In the genomic region with DNA sequence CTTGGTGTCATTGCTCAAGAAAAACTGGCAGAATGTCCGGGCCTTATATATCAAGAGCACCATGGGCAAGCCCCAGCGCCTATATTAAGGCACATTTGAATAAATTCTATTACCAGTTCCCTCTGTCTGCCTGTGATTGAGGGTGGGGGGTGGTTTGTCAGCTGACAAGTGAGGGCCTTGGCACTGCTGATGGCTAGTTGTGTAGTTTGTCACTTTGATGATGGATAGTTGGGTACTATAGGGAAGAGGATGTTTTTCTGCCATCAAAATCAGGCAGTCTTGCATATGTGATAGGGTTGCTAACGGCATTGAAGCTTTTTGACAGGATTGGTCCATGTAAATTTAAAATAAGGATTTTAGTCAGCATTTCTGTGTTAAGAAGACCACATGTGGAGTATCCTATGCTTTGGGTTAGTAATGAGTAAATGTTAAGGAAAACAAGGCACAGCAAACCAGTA, we compare ENCODE assay signal across 8 cellular contexts. TPM values are rescaled to one million over a fixed set of nuclear protein-coding genes. Genes with fewer than 3 reads are reported as not detected.
DNase-seq lines count a peak whose midpoint lies in the region; ATAC-seq and TF ChIP-seq lines count a peak whose summit lies in the region.

No MANE protein-coding gene starts in this region.

- H3K4me3 Mint-ChIP-seq in immature natural killer cell = peak overlapping the region; percentile 94 to 99 (median 98)

- TF ChIP-seq POLR2A in HCT116 (IDR thresholded peaks at IDR 0.05; ENCODE audit: borderline replicate concordance, extremely low read depth, insufficient read depth, insufficient read length) = no peak

- H3K79me2 ChIP-seq in ACC112 (ENCODE audit: control insufficient read depth, insufficient read depth, low read length, unreplicated experiment) (peaks cover 40% of the 10 kb centered on the region), HCT116 (ENCODE audit: insufficient read depth, low read length) (peaks cover 42% of the 10 kb centered on the region)

- peaks cover 20% of the 10 kb centered on the region for H3K4me1 ChIP-seq in ACC112 (ENCODE audit: control insufficient read depth, insufficient read depth, low read length, unreplicated experiment)
- H3K4me1 ChIP-seq in HCT116 (ENCODE audit: control insufficient read depth in 1 of 2, insufficient read depth in 2 of 2, low read length in 2 of 2) = peaks cover 13 to 32% of the 10 kb centered on the region in 2 experiments; a peak in 3 of 4 replicates

- peak overlapping the region; percentile 99 for H3K4me3 ChIP-seq in ACC112 (ENCODE audit: low read depth, low read length)
- H3K4me3 ChIP-seq in HCT116 (replicated peaks in 1 of 2; ENCODE audit: low read depth in 1 of 2, low read length in 2 of 2) = peak overlapping the region; percentile 0; a peak in 2 of 4 replicates

- CTCF ChIA-PET in HCT116 (lab: Charles Lee) = interaction anchor here (0.6 to 1.5 kb wide), 2 partner anchors 129 to 266 kb away, joined by 3 read pairs; no protein-coding TSS in a partner anchor

- H3K36me3 ChIP-seq in ACC112 (ENCODE audit: insufficient read depth, low read length) (peaks cover 35% of the 10 kb centered on the region), HCT116 (ENCODE audit: control insufficient read depth in 1 of 2, insufficient read depth in 2 of 2, low read length in 2 of 2) (peaks cover 17 to 40% of the 10 kb centered on the region in 2 experiments; a peak in 3 of 4 replicates)

- RAD21 ChIA-PET in HCT116 (lab: Charles Lee; ENCODE audit: low non-redundant PET in 1 of 2, low total read pairs in 2 of 2, uncharacterized antibody in 2 of 2, unreplicated experiment in 2 of 2) = no interaction called here

- no peak for TF ChIP-seq CTCF in HCT116 (IDR thresholded peaks at IDR 0.05 in 2 of 3, conservative IDR thresholded peaks at IDR 0.05 in 1 of 3; ENCODE audit: borderline replicate concordance in 1 of 3, insufficient read depth in 1 of 3, low read depth in 2 of 3, low read length in 2 of 3)

- H4K20me1 ChIP-seq in HCT116 (ENCODE audit: insufficient read depth) = peaks cover 36% of the 10 kb centered on the region; the same call in 1 of the 2 replicates

- H3K27ac Mint-ChIP-seq in activated naive CD4-positive, alpha-beta T cell treated with anti-CD3 and anti-CD28 coated beads, Interleukin-2, amount 50 U/mL, for 72 hours = peak overlapping the region; percentile 96 to 98
- peak overlapping the region; percentile 31 to 96 (median 88) for H3K27ac Mint-ChIP-seq in immature natural killer cell

- ATAC-seq in HCT116 (no peak), HG02885 (IDR thresholded peaks at IDR 0.05; ENCODE audit: poor library complexity, unreplicated experiment) (no peak), HG03469 (IDR thresholded peaks at IDR 0.05; ENCODE audit: unreplicated experiment) (no peak), GM21529 (IDR thresholded peaks at IDR 0.05; ENCODE audit: unreplicated experiment) (no peak)
- ATAC-seq in activated naive CD4-positive, alpha-beta T cell treated with anti-CD3 and anti-CD28 coated beads, Interleukin-2, amount 50 U/mL, for 72 hours = no peak

- H3K27me3 ChIP-seq in ACC112 (ENCODE audit: insufficient read depth, low read length) = no peaks in the 10 kb centered on the region
- H3K27me3 ChIP-seq in HCT116 (ENCODE audit: insufficient read depth, low read length) = no peaks in the 10 kb centered on the region

- no peak for TF ChIP-seq RAD21 in HCT116 (IDR thresholded peaks at IDR 0.05; ENCODE audit: low read depth)

- H3K9me2 ChIP-seq in HCT116 (ENCODE audit: insufficient read depth) = no peaks in the 10 kb centered on the region

- peak overlapping the region; percentile 88 for H3K4me2 ChIP-seq in HCT116 (ENCODE audit: low read length)

- POLR2A ChIA-PET in HCT116 (lab: Charles Lee) = interaction anchor here (0.7 to 4.1 kb wide), 7 partner anchors 10 to 173 kb away, joined by 3 to 48 read pairs (median 4); partner anchors contain the start of genes DEF6 and TEAD3

- peak overlapping the region; percentile 99 for H3K9ac ChIP-seq in HCT116 (ENCODE audit: low read length)

- DNase-seq in HCT116 (ENCODE audit: low read depth, low spot score) (no peak), immature natural killer cell (no peak), SW 1271 (lab: John Stamatoyannopoulos, UW) (no peak)
- DNase-seq in activated naive CD4-positive, alpha-beta T cell treated with anti-CD3 and anti-CD28 coated beads, Interleukin-2, amount 50 U/mL, for 72 hours (ENCODE audit: low spot score in 2 of 2) = no peak

- no peaks in the 10 kb centered on the region for H3K9me3 Mint-ChIP-seq in activated naive CD4-positive, alpha-beta T cell treated with anti-CD3 and anti-CD28 coated beads, Interleukin-2, amount 50 U/mL, for 72 hours
- H3K9me3 Mint-ChIP-seq in immature natural killer cell = no peaks in the 10 kb centered on the region

- BruUV-seq in HCT116 (replicated peaks; lab: Mats Ljungman, UMichigan) = no TSS peak

- intact Hi-C loops in HCT116 (cut with micrococcal nuclease) = no loop called here

- H2AFZ ChIP-seq in ACC112 (ENCODE audit: low read length, unreplicated experiment) (no peak overlapping the region), HCT116 (ENCODE audit: low read depth, low read length, poor library complexity, severe bottlenecking) (no peak overlapping the region)

- peak overlapping the region; percentile 47 for H3K27ac ChIP-seq in ACC112 (ENCODE audit: low read depth, low read length)
- H3K27ac ChIP-seq in HCT116 (ENCODE audit: low read depth, low read length) = peak overlapping the region; percentile 82

- peaks cover 37 to 39% of the 10 kb centered on the region in 2 donors for H3K36me3 Mint-ChIP-seq in activated naive CD4-positive, alpha-beta T cell treated with anti-CD3 and anti-CD28 coated beads, Interleukin-2, amount 50 U/mL, for 72 hours
- H3K36me3 Mint-ChIP-seq in immature natural killer cell = peaks cover 9 to 20% (median 11%) of the 10 kb centered on the region in 3 donors

- no peaks in the 10 kb centered on the region for H3K9me3 ChIP-seq in HCT116 (ENCODE audit: control insufficient read depth in 1 of 2, insufficient read depth in 1 of 2, low read depth in 1 of 2, low read length in 2 of 2)

- H3K4me1 Mint-ChIP-seq in immature natural killer cell = peaks cover 39 to 41% of the 10 kb centered on the region in 2 donors

- peaks cover 5 to 15% (median 9%) of the 10 kb centered on the region in 3 donors for H3K27me3 Mint-ChIP-seq in immature natural killer cell (ENCODE audit: low read depth in 3 of 3)

TF ChIP-seq in HCT116, 20 proteins besides CTCF, POLR2A, EP300 and RAD21:
- TF ChIP-seq EZH2phosphoT487 (IDR thresholded peaks at IDR 0.05; ENCODE audit: borderline replicate concordance) (no peak), ELF1 (IDR thresholded peaks at IDR 0.05; ENCODE audit: borderline replicate concordance, low read depth) (no peak), POLR2AphosphoS5 (IDR thresholded peaks at IDR 0.05; ENCODE audit: low read depth, low read length) (peak; percentile 36; the same call in 1 of the 2 replicates), TCF7L2 (IDR thresholded peaks at IDR 0.05; ENCODE audit: borderline replicate concordance, extremely low read depth, insufficient read depth, insufficient read length) (no peak)

RNA-seq across cellular contexts. Expression of gene RPL10A, which starts 2.5 kb away (rescaled TPM):
- total RNA-seq in HCT116 (2021; ENCODE audit: unreplicated experiment) = 1,981 TPM
- polyA plus RNA-seq in HCT116 (2012) = 2,739 and 2,996 TPM in 2 replicates
- 1,000 to 10,000 TPM; 1,700 to 2,159 TPM for total RNA-seq in activated naive CD4-positive, alpha-beta T cell treated with anti-CD3 and anti-CD28 coated beads, Interleukin-2, amount 50 U/mL, for 72 hours
- polyA plus RNA-seq in immature natural killer cell = 100 to 1,000 TPM; 419 to 805 (median 477) TPM

RNA-seq across cellular contexts. Expression of gene FANCE, which starts 18.6 kb away (rescaled TPM):
- 16.1 TPM for total RNA-seq in HCT116 (2021; ENCODE audit: unreplicated experiment)
- polyA plus RNA-seq in HCT116 (2012) = 7.3 and 9.1 TPM in 2 replicates
- total RNA-seq in activated naive CD4-positive, alpha-beta T cell treated with anti-CD3 and anti-CD28 coated beads, Interleukin-2, amount 50 U/mL, for 72 hours = 10 to 100 TPM; 14.3 to 14.7 TPM
- polyA plus RNA-seq in immature natural killer cell = 1 to 10 TPM; 2.2 to 5.4 (median 3.1) TPM

RNA-seq across cellular contexts. Expression of gene TEAD3, which starts 26.2 kb away (rescaled TPM):
- 21.8 TPM for total RNA-seq in HCT116 (2021; ENCODE audit: unreplicated experiment)
- 20.5 and 20.9 TPM in 2 replicates for polyA plus RNA-seq in HCT116 (2012)
- 1 to 10 TPM; 1.5 to 2.4 TPM for total RNA-seq in activated naive CD4-positive, alpha-beta T cell treated with anti-CD3 and anti-CD28 coated beads, Interleukin-2, amount 50 U/mL, for 72 hours
- polyA plus RNA-seq in immature natural killer cell = not detected

RNA-seq across cellular contexts. Expression of gene TULP1, which starts 42.0 kb away (rescaled TPM):
- total RNA-seq in HCT116 (2021; ENCODE audit: unreplicated experiment) = not detected
- polyA plus RNA-seq in HCT116 (2012) = 0.05 TPM in 1 of 2 replicates, not detected in the other
- total RNA-seq in activated naive CD4-positive, alpha-beta T cell treated with anti-CD3 and anti-CD28 coated beads, Interleukin-2, amount 50 U/mL, for 72 hours = not detected
- not detected for polyA plus RNA-seq in immature natural killer cell
